In the genomic region with DNA sequence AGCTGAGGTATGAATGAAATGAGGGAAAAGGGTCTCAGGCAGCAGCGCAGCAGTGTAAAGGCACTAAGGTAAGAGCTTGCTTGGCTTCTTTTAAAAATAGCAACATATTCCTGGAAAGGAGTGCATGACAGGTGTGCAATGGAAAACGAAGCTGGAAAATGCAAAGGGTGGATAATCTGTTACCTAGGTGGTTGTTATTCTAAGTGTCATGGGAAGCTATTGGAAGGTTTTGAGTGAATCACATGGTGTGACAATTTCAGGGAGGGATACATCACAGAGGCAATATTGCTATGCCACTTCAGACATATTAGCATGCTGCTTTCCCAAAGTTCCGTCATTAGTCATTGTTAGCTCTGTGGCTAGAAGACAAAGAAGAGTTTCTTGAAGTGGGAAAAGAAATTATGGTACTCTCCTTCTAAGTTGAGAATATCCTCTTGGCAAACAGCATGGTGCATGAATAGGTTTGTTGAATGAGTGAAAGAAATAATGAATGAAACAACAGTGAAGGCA, we compare ENCODE assay signal across 30 cellular contexts.
"Had no signal": no experiment of that assay in that cellular context is flagged by ENCODE, and none has a peak within 500 bp of the region (broad histone marks: within the 10 kb centered on the region; RNA-seq: fewer than 3 reads in every experiment).

No MANE protein-coding gene starts in this region.

- H3K4me1 Mint-ChIP-seq: immature natural killer cell, nephron had no signal

- DNase-seq: activated CD4-positive, CD25-positive, alpha-beta regulatory T cell treated with anti-CD3 and anti-CD28 coated beads, Interleukin-2, amount 50 U/mL, for 72 hours; activated CD8-positive, alpha-beta memory T cell treated with anti-CD3 and anti-CD28 coated beads, Interleukin-2, amount 50 U/mL, for 4 hours; activated effector memory CD4-positive, alpha-beta T cell treated with anti-CD3 and anti-CD28 coated beads, Interleukin-2, amount 50 U/mL, for 16 hours; activated naive CD8-positive, alpha-beta T cell treated with anti-CD3 and anti-CD28 coated beads for 36 hours; activated T-cell treated with anti-CD3 and anti-CD28 coated beads, Interleukin-2, amount 50 U/mL, for 1 hour; cortex of kidney; effector memory CD8-positive, alpha-beta T cell; sigmoid colon; stimulated activated CD4-positive, alpha-beta T cell treated with anti-CD3 and anti-CD28 coated beads, Interleukin-4, amount 100 ng/mL, for 4 hours; stimulated activated CD8-positive, alpha-beta memory T cell treated with anti-CD3 and anti-CD28 coated beads, Interleukin-4, amount 100 ng/mL, for 48 hours; T-helper 9 cell had no signal

- H3K27ac Mint-ChIP-seq: activated CD4-positive, alpha-beta memory T cell treated with anti-CD3 and anti-CD28 coated beads for 36 hours; activated CD4-positive, alpha-beta T cell treated with anti-CD3 and anti-CD28 coated beads, Interleukin-2, amount 10 ng/mL, durations not matched to agents 24 days and 14 days; activated naive CD4-positive, alpha-beta T cell treated with anti-CD3 and anti-CD28 coated beads for 36 hours; activated naive CD8-positive, alpha-beta T cell treated with anti-CD3 and anti-CD28 coated beads for 36 hours; activated T-helper 1 cell treated with anti-CD3 and anti-CD28 coated beads, Interleukin-12 subunit alpha, Interleukin-12 subunit beta, Interleukin-2, Interleukin-4 antibody, amounts not matched to agents 30 ng/mL and 10 ng/mL and 1 ng/mL, durations not matched to agents 14 hours and 24 hours and 36 hours; effector memory CD8-positive, alpha-beta T cell; immature natural killer cell; nephron; progenitor cell of endocrine pancreas; stimulated activated memory B cell treated with anti-CD40 and anti-IgM and Interleukin-4, amounts not matched to agents 10 μg/mL and 1 μg/mL and 100 μg/mL, for 72 hours; stimulated activated naive CD8-positive, alpha-beta T cell treated with anti-CD3 and anti-CD28 coated beads, Interleukin-15, amount 100 ng/mL, for 72 hours; T-helper 1 cell treated with Interleukin-12 subunit alpha and Interleukin-12 subunit beta and Interleukin-4 antibody, amounts not matched to agents 30 μg/mL and 1 μg/mL, for 36 hours; type B pancreatic cell had no signal

- H3K4me1 ChIP-seq: ascending aorta, sigmoid colon, vagina had no signal

- H3K4me3 Mint-ChIP-seq: activated CD4-positive, alpha-beta memory T cell treated with anti-CD3 and anti-CD28 coated beads for 36 hours; activated CD4-positive, alpha-beta T cell treated with anti-CD3 and anti-CD28 coated beads, Interleukin-2, amount 10 ng/mL, durations not matched to agents 24 days and 14 days; activated naive CD4-positive, alpha-beta T cell treated with anti-CD3 and anti-CD28 coated beads for 36 hours; activated naive CD8-positive, alpha-beta T cell treated with anti-CD3 and anti-CD28 coated beads for 36 hours; activated T-helper 1 cell treated with anti-CD3 and anti-CD28 coated beads, Interleukin-12 subunit alpha, Interleukin-12 subunit beta, Interleukin-2, Interleukin-4 antibody, amounts not matched to agents 30 ng/mL and 10 ng/mL and 1 ng/mL, durations not matched to agents 14 hours and 24 hours and 36 hours; effector memory CD8-positive, alpha-beta T cell; immature natural killer cell; nephron; stimulated activated memory B cell treated with anti-CD40 and anti-IgM and Interleukin-4, amounts not matched to agents 10 μg/mL and 1 μg/mL and 100 μg/mL, for 72 hours; T-helper 1 cell treated with Interleukin-12 subunit alpha and Interleukin-12 subunit beta and Interleukin-4 antibody, amounts not matched to agents 30 μg/mL and 1 μg/mL, for 36 hours; type B pancreatic cell had no signal

- H3K9me3 Mint-ChIP-seq: activated CD4-positive, alpha-beta T cell treated with anti-CD3 and anti-CD28 coated beads, Interleukin-2, amount 10 ng/mL, durations not matched to agents 24 days and 14 days; activated T-helper 1 cell treated with anti-CD3 and anti-CD28 coated beads, Interleukin-12 subunit alpha, Interleukin-12 subunit beta, Interleukin-2, Interleukin-4 antibody, amounts not matched to agents 30 ng/mL and 10 ng/mL and 1 ng/mL, durations not matched to agents 14 hours and 24 hours and 36 hours; effector memory CD8-positive, alpha-beta T cell; type B pancreatic cell had no signal

- H3K27ac ChIP-seq: ascending aorta, ovary, sigmoid colon, vagina, WERI-Rb-1 had no signal

- H3K36me3 ChIP-seq: ascending aorta, ovary, sigmoid colon, vagina, WERI-Rb-1 had no signal

- H3K27me3 ChIP-seq: ascending aorta, ovary, sigmoid colon, vagina had no signal

- H3K36me3 Mint-ChIP-seq: activated naive CD8-positive, alpha-beta T cell treated with anti-CD3 and anti-CD28 coated beads for 36 hours; brain; immature natural killer cell; stimulated activated memory B cell treated with anti-CD40 and anti-IgM and Interleukin-4, amounts not matched to agents 10 μg/mL and 1 μg/mL and 100 μg/mL, for 72 hours; type B pancreatic cell had no signal

- FAIRE-seq: small intestine had no signal

- H3K4me3 ChIP-seq: ascending aorta, lung, mucosa of descending colon, ovary, sigmoid colon, vagina had no signal

- H3K9me3 ChIP-seq: ascending aorta, ovary, vagina had no signal

- H3K27me3 Mint-ChIP-seq: activated CD4-positive, alpha-beta memory T cell treated with anti-CD3 and anti-CD28 coated beads for 36 hours; activated CD4-positive, alpha-beta T cell treated with anti-CD3 and anti-CD28 coated beads, Interleukin-2, amount 10 ng/mL, durations not matched to agents 24 days and 14 days; activated naive CD8-positive, alpha-beta T cell treated with anti-CD3 and anti-CD28 coated beads for 36 hours; effector memory CD8-positive, alpha-beta T cell; stimulated activated memory B cell treated with anti-CD40 and anti-IgM and Interleukin-4, amounts not matched to agents 10 μg/mL and 1 μg/mL and 100 μg/mL, for 72 hours; stimulated activated naive CD8-positive, alpha-beta T cell treated with anti-CD3 and anti-CD28 coated beads, Interleukin-15, amount 100 ng/mL, for 72 hours; type B pancreatic cell had no signal
